8 cellular contexts compared by ENCODE assay signal in the genomic region with DNA sequence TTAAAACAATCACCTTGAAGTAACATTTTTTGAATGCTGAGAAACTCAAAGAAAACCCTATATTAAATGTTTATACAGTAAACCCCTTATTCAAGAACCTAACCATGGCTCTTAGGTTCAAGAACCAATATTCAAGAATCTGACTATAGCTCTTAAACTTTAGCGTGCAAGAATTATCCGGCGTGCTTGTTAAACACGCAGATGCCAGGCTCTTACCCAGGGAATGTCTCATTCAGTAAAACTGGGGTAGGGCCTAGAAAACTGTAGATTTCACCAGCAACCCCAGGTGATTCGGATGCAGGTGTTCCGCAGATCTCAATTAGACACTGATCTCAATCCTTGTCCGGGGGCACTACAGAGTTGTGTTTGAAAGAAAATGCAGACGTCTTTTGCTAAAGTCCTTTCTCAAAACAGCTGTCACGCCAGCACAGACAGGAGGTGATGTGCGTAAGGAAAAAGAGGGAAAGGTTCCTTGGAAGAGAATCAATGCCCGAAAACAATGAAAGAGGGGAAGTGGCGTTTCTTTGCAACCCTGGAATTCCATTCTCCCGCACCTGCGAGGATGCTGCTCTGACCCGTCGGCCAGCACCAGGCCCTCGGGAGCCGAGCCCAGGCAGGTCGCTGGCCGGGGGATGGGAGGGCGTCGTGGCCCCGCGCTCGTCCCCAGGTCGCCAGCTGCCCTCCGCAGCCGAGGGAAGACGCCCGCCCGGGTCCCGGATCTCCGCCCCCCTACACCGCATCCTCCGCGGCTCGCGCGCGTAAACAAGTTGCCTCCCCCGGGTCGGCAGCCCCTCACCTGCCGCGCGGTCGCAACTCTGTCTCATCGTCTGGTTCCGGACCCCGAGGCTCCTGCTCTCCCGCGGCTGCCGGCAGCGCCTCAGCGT. TPM values are rescaled to one million over a fixed set of nuclear protein-coding genes. Genes with fewer than 3 reads are reported as not detected.
DNase-seq lines count a peak whose midpoint lies in the region; ATAC-seq and TF ChIP-seq lines count a peak whose summit lies in the region.

No MANE protein-coding gene starts in this region.

- peak; percentile 64 for DNase-seq in GM06990 (ENCODE audit: extremely low read depth, insufficient read length)
- DNase-seq in RKO (ENCODE audit: low spot score), result peak; percentile 35
- DNase-seq in activated naive CD8-positive, alpha-beta T cell treated with anti-CD3 and anti-CD28 coated beads, Interleukin-2, amount 50 U/mL, for 16 hours (ENCODE audit: low read depth, low spot score), result peak; percentile 6
- peak; percentile 52 for DNase-seq in left ventricle myocardium superior
- DNase-seq in OCI-M1 (lab: John Stamatoyannopoulos, UW), result no peak
- DNase-seq in KG1 (lab: John Stamatoyannopoulos, UW), result no peak

- peak overlapping the region; percentile 94 for H3K9ac ChIP-seq in rectal smooth muscle tissue (ENCODE audit: low read length)

- H3K4me3 ChIP-seq in GM06990 (replicated peaks; ENCODE audit: low read depth, low read length), result peak overlapping the region; percentile 73
- H3K4me3 ChIP-seq in rectal smooth muscle tissue (ENCODE audit: low read length), result peak overlapping the region; percentile 86

- ATAC-seq in HG02798 (IDR thresholded peaks at IDR 0.05; ENCODE audit: poor library complexity, unreplicated experiment), result peak; percentile 0
- no peak for ATAC-seq in left ventricle myocardium superior

- no peak for TF ChIP-seq CTCF in GM06990 (IDR thresholded peaks at IDR 0.05; ENCODE audit: insufficient read depth, low read length, poor library complexity, severe bottlenecking)

- peak overlapping the region; percentile 99 for H3K27ac ChIP-seq in rectal smooth muscle tissue (ENCODE audit: low read depth, low read length)

- no peaks in the 10 kb centered on the region; the same call in 1 of the 2 replicates for H3K36me3 ChIP-seq in GM06990 (ENCODE audit: control insufficient read depth, insufficient read depth, low read length)
- no peaks in the 10 kb centered on the region for H3K36me3 ChIP-seq in rectal smooth muscle tissue (ENCODE audit: control insufficient read depth, insufficient read depth, low read length)

- H3K4me1 ChIP-seq in rectal smooth muscle tissue (ENCODE audit: control insufficient read depth, insufficient read depth, low read length), result peaks cover 15% of the 10 kb centered on the region

- intact Hi-C loops in left ventricle myocardium superior (cut with micrococcal nuclease), result loop anchor here (2.0 kb wide), 1 partner anchor 64 kb away; the partner anchor contains the start of gene RPIA

- H3K27me3 ChIP-seq in GM06990 (replicated peaks; ENCODE audit: control insufficient read depth, insufficient read depth, low read length) (no peaks in the 10 kb centered on the region), rectal smooth muscle tissue (ENCODE audit: control insufficient read depth, insufficient read depth, low read length) (no peaks in the 10 kb centered on the region)

RNA-seq across cellular contexts. Expression of gene EIF2AK3, which starts 0.9 kb away (rescaled TPM):
- total RNA-seq in left ventricle myocardium superior, result 5.2 TPM

Comparison
In these comparisons a context has a peak if more than half of its experiments do, and no peak if none do; other contexts are left out.
1. DNase-seq: peak in GM06990 (single experiment), RKO (single experiment), activated naive CD8-positive, alpha-beta T cell treated with anti-CD3 and anti-CD28 coated beads, Interleukin-2, amount 50 U/mL, for 16 hours (single experiment) and left ventricle myocardium superior (single experiment); none in OCI-M1 (single experiment) and KG1 (single experiment).